ENCODE assay signal across 1 cellular context in genomic region chr9:123339666-123340414, GRCh38.
TF ChIP-seq lines count a peak whose summit lies in the region.

No MANE protein-coding gene starts in this region.

TF ChIP-seq in SK-N-SH, 30 proteins besides CTCF, POLR2A, EP300 and RAD21 (continued from another document):
- TF ChIP-seq, protein P1, sequence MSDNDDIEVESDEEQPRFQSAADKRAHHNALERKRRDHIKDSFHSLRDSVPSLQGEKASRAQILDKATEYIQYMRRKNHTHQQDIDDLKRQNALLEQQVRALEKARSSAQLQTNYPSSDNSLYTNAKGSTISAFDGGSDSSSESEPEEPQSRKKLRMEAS (IDR thresholded peaks at IDR 0.05; ENCODE audit: low read depth) = no peak
- TF ChIP-seq, protein P2, sequence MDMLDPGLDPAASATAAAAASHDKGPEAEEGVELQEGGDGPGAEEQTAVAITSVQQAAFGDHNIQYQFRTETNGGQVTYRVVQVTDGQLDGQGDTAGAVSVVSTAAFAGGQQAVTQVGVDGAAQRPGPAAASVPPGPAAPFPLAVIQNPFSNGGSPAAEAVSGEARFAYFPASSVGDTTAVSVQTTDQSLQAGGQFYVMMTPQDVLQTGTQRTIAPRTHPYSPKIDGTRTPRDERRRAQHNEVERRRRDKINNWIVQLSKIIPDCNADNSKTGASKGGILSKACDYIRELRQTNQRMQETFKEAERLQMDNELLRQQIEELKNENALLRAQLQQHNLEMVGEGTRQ (IDR thresholded peaks at IDR 0.05; ENCODE audit: borderline replicate concordance, low read depth, low read length) = no peak
- TF ChIP-seq MEF2A (IDR thresholded peaks at IDR 0.05; ENCODE audit: borderline replicate concordance, low read depth) (no peak), FOSL2 (IDR thresholded peaks at IDR 0.05; ENCODE audit: borderline replicate concordance, low read depth) (no peak), TAF1 (IDR thresholded peaks at IDR 0.05; ENCODE audit: borderline replicate concordance, low read depth, low read length) (no peak), RXRA (IDR thresholded peaks at IDR 0.05; ENCODE audit: borderline replicate concordance, low read depth) (no peak), GABPA (IDR thresholded peaks at IDR 0.05; ENCODE audit: low read depth) (no peak), POLR2AphosphoS5 (IDR thresholded peaks at IDR 0.05; ENCODE audit: low read depth, low read length) (no peak), RFX5 (IDR thresholded peaks at IDR 0.05; ENCODE audit: low read length) (no peak)
